ENCODE assay signal across 2 cellular contexts in genomic region chr15:67103021-67103420, GRCh38.
TF ChIP-seq lines count a peak whose summit lies in the region.

No MANE protein-coding gene starts in this region.

TF ChIP-seq in HCT116, 20 proteins besides CTCF, POLR2A, EP300 and RAD21 (continued from another document):
- no peak for TF ChIP-seq FOSL1 (IDR thresholded peaks at IDR 0.05; ENCODE audit: low read depth)
- no peak for TF ChIP-seq TCF7L2 (IDR thresholded peaks at IDR 0.05; ENCODE audit: borderline replicate concordance, extremely low read depth, insufficient read depth, insufficient read length)
- no peak for TF ChIP-seq MAX (IDR thresholded peaks at IDR 0.05)
- TF ChIP-seq EGR1 (IDR thresholded peaks at IDR 0.05; ENCODE audit: low read depth) = no peak
- no peak for TF ChIP-seq CBX3 (IDR thresholded peaks at IDR 0.05; ENCODE audit: low read depth)
TF ChIP-seq in HCT116: peak in this region for 0.

TF ChIP-seq in WTC11, 78 proteins besides CTCF, POLR2A, EP300 and RAD21 (continued from another document):
- TF ChIP-seq ATF3 (CRISPR knock-in tag; conservative IDR thresholded peaks at IDR 0.05) = no peak
- no peak for TF ChIP-seq ZNF138 (CRISPR knock-in tag; conservative IDR thresholded peaks at IDR 0.05)
- TF ChIP-seq PREB (CRISPR knock-in tag; IDR thresholded peaks at IDR 0.05; ENCODE audit: borderline replicate concordance) = no peak
- no peak for TF ChIP-seq STAT6 (CRISPR knock-in tag; conservative IDR thresholded peaks at IDR 0.05; ENCODE audit: low read depth)
- TF ChIP-seq GTF2I (CRISPR knock-in tag; conservative IDR thresholded peaks at IDR 0.05) = no peak
- no peak for TF ChIP-seq SOX15 (CRISPR knock-in tag; IDR thresholded peaks at IDR 0.05)
